21 cellular contexts compared by ENCODE assay signal in the genomic region with DNA sequence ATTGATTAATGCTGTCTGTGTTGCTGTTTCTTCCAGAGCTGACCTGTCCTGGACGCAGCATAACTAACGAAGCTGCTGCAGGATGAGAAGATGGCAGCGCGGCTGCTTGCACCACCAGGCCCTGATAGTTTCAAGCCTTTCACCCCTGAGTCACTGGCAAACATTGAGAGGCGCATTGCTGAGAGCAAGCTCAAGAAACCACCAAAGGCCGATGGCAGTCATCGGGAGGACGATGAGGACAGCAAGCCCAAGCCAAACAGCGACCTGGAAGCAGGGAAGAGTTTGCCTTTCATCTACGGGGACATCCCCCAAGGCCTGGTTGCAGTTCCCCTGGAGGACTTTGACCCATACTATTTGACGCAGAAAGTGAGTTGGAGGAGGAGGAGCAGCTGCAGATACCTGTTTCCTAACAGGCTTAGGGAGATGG.
DNase-seq lines count a peak whose midpoint lies in the region; ATAC-seq and TF ChIP-seq lines count a peak whose summit lies in the region.
"Had no signal": no experiment of that assay in that cellular context is flagged by ENCODE, and none has a peak within 500 bp of the region (broad histone marks: within the 10 kb centered on the region; RNA-seq: fewer than 3 reads in every experiment).

No MANE protein-coding gene starts in this region.

- H3K27ac Mint-ChIP-seq in MCF 10A (ENCODE audit: low read depth, unreplicated experiment) = no peak overlapping the region
- H3K27ac Mint-ChIP-seq: CD4-positive, alpha-beta memory T cell had no signal

- peak overlapping the region in 1 of 2 donors; percentile 27 for H3K27ac ChIP-seq in breast epithelium
- H3K27ac ChIP-seq: 22Rv1; BLaER1 treated with 17β-estradiol and CSF1 and Interleukin-3, amounts not matched to agents 10 nM and 100 nM had no signal

- H3K27me3 Mint-ChIP-seq in MCF 10A (ENCODE audit: insufficient read depth, unreplicated experiment) = peaks cover 51% of the 10 kb centered on the region

- H3K9me3 ChIP-seq in breast epithelium (no peaks in the 10 kb centered on the region), mucosa of descending colon (no peaks in the 10 kb centered on the region)
- H3K9me3 ChIP-seq: BLaER1 treated with 17β-estradiol and CSF1 and Interleukin-3, amounts not matched to agents 10 nM and 100 nM had no signal

- H3K4me1 ChIP-seq in breast epithelium (no peaks in the 10 kb centered on the region), mucosa of descending colon (ENCODE audit: low read depth) (no peaks in the 10 kb centered on the region)

- no peaks in the 10 kb centered on the region for H3K36me3 Mint-ChIP-seq in MCF 10A (ENCODE audit: insufficient read depth, unreplicated experiment)
- H3K36me3 Mint-ChIP-seq: CD4-positive, alpha-beta memory T cell had no signal

- no peak overlapping the region for H3K4me3 Mint-ChIP-seq in MCF 10A (ENCODE audit: unreplicated experiment)
- H3K4me3 Mint-ChIP-seq: CD4-positive, alpha-beta memory T cell had no signal

- H3K4me1 Mint-ChIP-seq in MCF 10A (ENCODE audit: insufficient read depth, unreplicated experiment) = no peaks in the 10 kb centered on the region
- H3K4me1 Mint-ChIP-seq: CD4-positive, alpha-beta memory T cell had no signal

- TF ChIP-seq CTCF in breast epithelium (IDR thresholded peaks at IDR 0.05) = no peak
- no peak for TF ChIP-seq CTCF in MCF 10A (IDR thresholded peaks at IDR 0.05; ENCODE audit: unreplicated experiment)
- TF ChIP-seq CTCF in mucosa of descending colon (IDR thresholded peaks at IDR 0.05) = no peak

- DNase-seq in breast epithelium (ENCODE audit: low spot score in 2 of 2) (no peak), MCF 10A (ENCODE audit: unreplicated experiment) (no peak), left colon (no peak), mucosa of descending colon (no peak), NCI-H82 treated with DMSO at 0.1 percent for 48 hours (lab: John Stamatoyannopoulos, UW; ENCODE audit: unreplicated experiment) (no peak)
- DNase-seq in stimulated activated CD8-positive, alpha-beta memory T cell treated with anti-CD3 and anti-CD28 coated beads, Interleukin-4, amount 100 ng/mL, for 48 hours = no peak
- DNase-seq: CD4-positive, alpha-beta memory T cell; GOT3; KBM-7; NCI-H1105; NCI-H146; NCI-H2029; NCI-H2227 treated with DMSO at 0.1 percent for 48 hours; NCI-H510A; NCI-H748 treated with DMSO at 0.1 percent for 48 hours; NK-92 treated with Interleukin-12 subunit alpha and Interleukin-12 subunit beta, amount 100 ng/mL, for 24 hours had no signal

- ATAC-seq in left colon (peak; percentile 71), mucosa of descending colon (peak; percentile 66), HG03097 (IDR thresholded peaks at IDR 0.05; ENCODE audit: low FRiP score, unreplicated experiment) (no peak), HG03457 (IDR thresholded peaks at IDR 0.05; ENCODE audit: unreplicated experiment) (no peak)
- ATAC-seq: SK-N-SH treated with all-trans-retinoic acid at 6 μM for 48 hours had no signal

- H3K4me3 ChIP-seq in breast epithelium (peak overlapping the region in 2 of 3 donors; percentile 29 to 49), mucosa of descending colon (no peak overlapping the region)
- H3K4me3 ChIP-seq: BLaER1 treated with 17β-estradiol and CSF1 and Interleukin-3, amounts not matched to agents 10 nM and 100 nM had no signal

- no peak for TF ChIP-seq POLR2A in breast epithelium (IDR thresholded peaks at IDR 0.05)

- intact Hi-C loops in breast epithelium (cut with DNase I; ENCODE audit: low total_unique reads) (no loop called here), MCF 10A (cut with micrococcal nuclease) (no loop called here), left colon (cut with DNase I, micrococcal nuclease) (no loop called here), mucosa of descending colon (cut with DNase I, micrococcal nuclease) (no loop called here)

- no TSS peak for BruUV-seq in MCF 10A (replicated peaks; lab: Mats Ljungman, UMichigan)

- no peaks in the 10 kb centered on the region for H3K36me3 ChIP-seq in breast epithelium
- no peaks in the 10 kb centered on the region for H3K36me3 ChIP-seq in mucosa of descending colon (ENCODE audit: low read depth)
- H3K36me3 ChIP-seq: BLaER1 treated with 17β-estradiol and CSF1 and Interleukin-3, amounts not matched to agents 10 nM and 100 nM had no signal

- no peaks in the 10 kb centered on the region for H3K27me3 ChIP-seq in breast epithelium
- H3K27me3 ChIP-seq: BLaER1 treated with 17β-estradiol and CSF1 and Interleukin-3, amounts not matched to agents 10 nM and 100 nM had no signal

- POLR2A ChIA-PET in MCF 10A (lab: Yijun Ruan, JAX) = no interaction called here

- CTCF ChIA-PET in MCF 10A (lab: Yijun Ruan, JAX) = interaction anchor here (0.6 to 1.1 kb wide), 2 partner anchors 19 to 21 kb away, joined by 3 read pairs; no protein-coding TSS in a partner anchor

- H3K9me3 Mint-ChIP-seq in MCF 10A (ENCODE audit: unreplicated experiment) = peaks cover 9% of the 10 kb centered on the region

Comparison
In these comparisons a context has a peak if more than half of its experiments do, and no peak if none do; other contexts are left out.
1. ATAC-seq: peak in left colon (single experiment) and mucosa of descending colon (single experiment); none in HG03097 (single experiment) and HG03457 (single experiment).